In the genomic region with DNA sequence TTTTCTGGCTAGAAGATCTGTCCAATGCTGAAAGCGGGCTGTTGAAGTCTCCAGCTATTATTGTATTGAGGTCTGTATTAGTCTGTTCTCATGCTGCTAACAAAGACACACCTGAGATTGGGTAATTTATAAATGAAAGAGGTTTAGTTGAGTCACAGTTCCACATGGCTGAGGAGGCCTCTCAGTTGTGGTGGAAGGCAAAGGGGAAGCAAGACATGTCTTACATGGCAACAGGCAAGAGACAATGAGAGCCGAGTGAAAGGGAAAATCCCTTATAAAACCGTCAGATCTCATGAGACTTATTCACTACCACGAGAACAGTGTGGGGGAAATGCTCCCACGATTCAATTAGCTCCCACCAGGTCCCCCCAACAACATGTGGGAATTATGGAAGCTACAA, we compare ENCODE assay signal across 19 cellular contexts.
DNase-seq lines count a peak whose midpoint lies in the region; ATAC-seq, FAIRE-seq and TF ChIP-seq lines count a peak whose summit lies in the region.
"Had no signal": no experiment of that assay in that cellular context is flagged by ENCODE, and none has a peak within 500 bp of the region (broad histone marks: within the 10 kb centered on the region; RNA-seq: fewer than 3 reads in every experiment).

No MANE protein-coding gene starts in this region.

- H3K4me2 ChIP-seq in GM12878 (ENCODE audit: control insufficient read depth, insufficient read depth), result no peak overlapping the region

- DNase-seq in activated CD4-positive, alpha-beta T cell treated with anti-CD3 and anti-CD28 coated beads for 48 hours, result peak; percentile 5
- DNase-seq in activated CD4-positive, alpha-beta T cell treated with anti-CD3 and anti-CD28 coated beads for 1 hour, result no peak
- DNase-seq in GM12878 (ENCODE audit: low read depth, low spot score) (peak; percentile 13), NCI-H146 (lab: John Stamatoyannopoulos, UW) (no peak), brain microvascular endothelial cell (no peak)
- DNase-seq: C1 segment of cervical spinal cord, DMS 273 treated with DMSO at 0.1 percent for 48 hours, H9, KG1, NCI-H1105, NCI-H187, NCI-H510A, Peyer's patch, Right ventricle myocardium superior had no signal

- TF ChIP-seq POLR2A in GM12878 (IDR thresholded peaks at IDR 0.05; ENCODE audit: low read depth, low read length), result no peak

- no peaks in the 10 kb centered on the region; the same call in 2 of the 3 replicates for H3K9me3 ChIP-seq in GM12878 (replicated peaks; ENCODE audit: control insufficient read depth, insufficient read depth, low read length)
- H3K9me3 ChIP-seq: Peyer's patch had no signal

- POLR2A ChIA-PET in GM12878 (lab: Charles Lee), result interaction anchor here (0.6 kb wide), 1 partner anchor 15 kb away, joined by 6 read pairs; no protein-coding TSS in a partner anchor

- no peak overlapping the region for H3K9ac ChIP-seq in GM12878 (ENCODE audit: control insufficient read depth, insufficient read depth, low read length)

- intact Hi-C loops in GM12878 (cut with micrococcal nuclease; ENCODE audit: unreplicated experiment), result no loop called here

- in situ Hi-C loops in GM12878 (cut with MboI) (no loop called here), brain microvascular endothelial cell (cut with HindIII; ENCODE audit: low pct_ligation_motif_present, low sequenced_read_pairs) (no loop called here)

- no peaks in the 10 kb centered on the region for H3K27me3 ChIP-seq in GM12878 (replicated peaks in 1 of 2; ENCODE audit: control insufficient read depth in 2 of 2, insufficient read depth in 2 of 2, low read length in 1 of 2)
- H3K27me3 ChIP-seq in brain microvascular endothelial cell (replicated peaks), result no peaks in the 10 kb centered on the region
- H3K27me3 ChIP-seq: Peyer's patch had no signal

- H3K4me3 ChIP-seq in GM12878, result no peak overlapping the region
- H3K4me3 ChIP-seq in brain microvascular endothelial cell (ENCODE audit: low read depth, low read length), result no peak overlapping the region
- H3K4me3 ChIP-seq: Peyer's patch had no signal

- no peaks in the 10 kb centered on the region for H3K79me2 ChIP-seq in GM12878 (ENCODE audit: control insufficient read depth, insufficient read depth, low read length)

- TF ChIP-seq RAD21 in GM12878 (IDR thresholded peaks at IDR 0.05; ENCODE audit: insufficient read depth, low read depth, low read length), result peak; percentile 20; the same call in 1 of the 2 replicates

- no peaks in the 10 kb centered on the region for H3K36me3 ChIP-seq in GM12878 (ENCODE audit: control insufficient read depth in 2 of 2, insufficient read depth in 2 of 2, low read length in 1 of 2)
- no peaks in the 10 kb centered on the region for H3K36me3 ChIP-seq in brain microvascular endothelial cell (replicated peaks)
- H3K36me3 ChIP-seq: Peyer's patch had no signal

- H3K4me1 ChIP-seq in GM12878 (ENCODE audit: control insufficient read depth, insufficient read depth, low read length), result no peaks in the 10 kb centered on the region
- H3K4me1 ChIP-seq: Peyer's patch had no signal

- TF ChIP-seq CTCF in GM12878 (IDR thresholded peaks at IDR 0.05 in 2 of 3, conservative IDR thresholded peaks at IDR 0.05 in 1 of 3; ENCODE audit: control insufficient read depth in 2 of 3, extremely low read depth in 1 of 3, insufficient read depth in 1 of 3, low read depth in 3 of 3, low read length in 3 of 3), result no peak
- TF ChIP-seq CTCF in brain microvascular endothelial cell (IDR thresholded peaks at IDR 0.05; ENCODE audit: low read depth, low read length, missing control alignments), result no peak

- CTCF ChIA-PET in GM12878 (lab: Yijun Ruan, JAX), result no interaction called here

- no peak for FAIRE-seq in GM12878 (lab: Jason Lieb, UNC)
- FAIRE-seq: GM18507 had no signal

- BruUV-seq in GM12878 (replicated peaks; lab: Mats Ljungman, UMichigan), result no TSS peak

- H3K27ac ChIP-seq in GM12878 (ENCODE audit: control insufficient read depth, insufficient read depth), result no peak overlapping the region
- no peak overlapping the region for H3K27ac ChIP-seq in brain microvascular endothelial cell
- H3K27ac ChIP-seq: Peyer's patch had no signal

- peak in 1 of 2 experiments; percentile 42; a peak in 1 of 4 replicates for TF ChIP-seq EP300 in GM12878 (IDR thresholded peaks at IDR 0.05; ENCODE audit: borderline replicate concordance in 1 of 2, control insufficient read depth in 1 of 2, low read depth in 2 of 2, low read length in 2 of 2)

- SMC1A ChIA-PET in GM12878 (lab: Charles Lee; ENCODE audit: uncharacterized antibody, unreplicated experiment), result interaction anchor here (0.7 to 0.8 kb wide), 2 partner anchors 173 to 376 kb away, joined by 3 read pairs; no protein-coding TSS in a partner anchor

- no peak overlapping the region for H2AFZ ChIP-seq in GM12878 (ENCODE audit: control insufficient read depth, low read depth, low read length)

- 10% methylated on average over 5 of the region's 5 CpGs for WGBS in GM12878 (ENCODE audit: insufficient coverage, insufficient replicate concordance, low lambda C conversion rate, missing lambda C conversion rate)

- RAD21 ChIA-PET in GM12878 (lab: Charles Lee; ENCODE audit: unreplicated experiment), result interaction anchor here (0.7 kb wide), 1 partner anchor 28 kb away, joined by 3 read pairs; no protein-coding TSS in a partner anchor

- no peaks in the 10 kb centered on the region for H4K20me1 ChIP-seq in GM12878 (ENCODE audit: control insufficient read depth, insufficient read depth)

- ATAC-seq in GM19351 (IDR thresholded peaks at IDR 0.05; ENCODE audit: unreplicated experiment) (peak; percentile 52), HG02852 (IDR thresholded peaks at IDR 0.05; ENCODE audit: unreplicated experiment) (peak; percentile 66), GM12878 (peak; percentile 84), HG03460 (IDR thresholded peaks at IDR 0.05; ENCODE audit: unreplicated experiment) (no peak)
- ATAC-seq: SK-N-SH treated with all-trans-retinoic acid at 6 μM for 48 hours had no signal

TF ChIP-seq in GM12878, 131 proteins besides CTCF, POLR2A, EP300 and RAD21 (continues in another document):
- TF ChIP-seq, protein P1, sequence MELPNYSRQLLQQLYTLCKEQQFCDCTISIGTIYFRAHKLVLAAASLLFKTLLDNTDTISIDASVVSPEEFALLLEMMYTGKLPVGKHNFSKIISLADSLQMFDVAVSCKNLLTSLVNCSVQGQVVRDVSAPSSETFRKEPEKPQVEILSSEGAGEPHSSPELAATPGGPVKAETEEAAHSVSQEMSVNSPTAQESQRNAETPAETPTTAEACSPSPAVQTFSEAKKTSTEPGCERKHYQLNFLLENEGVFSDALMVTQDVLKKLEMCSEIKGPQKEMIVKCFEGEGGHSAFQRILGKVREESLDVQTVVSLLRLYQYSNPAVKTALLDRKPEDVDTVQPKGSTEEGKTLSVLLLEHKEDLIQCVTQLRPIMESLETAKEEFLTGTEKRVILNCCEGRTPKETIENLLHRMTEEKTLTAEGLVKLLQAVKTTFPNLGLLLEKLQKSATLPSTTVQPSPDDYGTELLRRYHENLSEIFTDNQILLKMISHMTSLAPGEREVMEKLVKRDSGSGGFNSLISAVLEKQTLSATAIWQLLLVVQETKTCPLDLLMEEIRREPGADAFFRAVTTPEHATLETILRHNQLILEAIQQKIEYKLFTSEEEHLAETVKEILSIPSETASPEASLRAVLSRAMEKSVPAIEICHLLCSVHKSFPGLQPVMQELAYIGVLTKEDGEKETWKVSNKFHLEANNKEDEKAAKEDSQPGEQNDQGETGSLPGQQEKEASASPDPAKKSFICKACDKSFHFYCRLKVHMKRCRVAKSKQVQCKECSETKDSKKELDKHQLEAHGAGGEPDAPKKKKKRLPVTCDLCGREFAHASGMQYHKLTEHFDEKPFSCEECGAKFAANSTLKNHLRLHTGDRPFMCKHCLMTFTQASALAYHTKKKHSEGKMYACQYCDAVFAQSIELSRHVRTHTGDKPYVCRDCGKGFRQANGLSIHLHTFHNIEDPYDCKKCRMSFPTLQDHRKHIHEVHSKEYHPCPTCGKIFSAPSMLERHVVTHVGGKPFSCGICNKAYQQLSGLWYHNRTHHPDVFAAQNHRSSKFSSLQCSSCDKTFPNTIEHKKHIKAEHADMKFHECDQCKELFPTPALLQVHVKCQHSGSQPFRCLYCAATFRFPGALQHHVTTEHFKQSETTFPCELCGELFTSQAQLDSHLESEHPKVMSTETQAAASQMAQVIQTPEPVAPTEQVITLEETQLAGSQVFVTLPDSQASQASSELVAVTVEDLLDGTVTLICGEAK (IDR thresholded peaks at IDR 0.05; ENCODE audit: borderline replicate concordance), result no peak
- TF ChIP-seq HCFC1 (IDR thresholded peaks at IDR 0.05; ENCODE audit: low read length), result no peak
- peak; percentile 63; the same call in 1 of the 2 replicates for TF ChIP-seq GATAD2B (conservative IDR thresholded peaks at IDR 0.05; ENCODE audit: low read depth)
- TF ChIP-seq BHLHE40 (IDR thresholded peaks at IDR 0.05; ENCODE audit: borderline replicate concordance in 1 of 2, low read depth in 2 of 2, low read length in 1 of 2), result no peak; a peak in 1 of 4 replicates
- no peak for TF ChIP-seq PML (IDR thresholded peaks at IDR 0.05; ENCODE audit: low read length)
- peak in 1 of 2 experiments; percentile 50; a peak in 1 of 4 replicates for TF ChIP-seq SRF (IDR thresholded peaks at IDR 0.05; ENCODE audit: low read depth in 2 of 2, low read length in 2 of 2)
- TF ChIP-seq NBN (IDR thresholded peaks at IDR 0.05), result peak; percentile 58; the same call in 1 of the 2 replicates
- TF ChIP-seq SREBF2 (IDR thresholded peaks at IDR 0.05; ENCODE audit: low read length), result no peak
- TF ChIP-seq BRCA1 (IDR thresholded peaks at IDR 0.05; ENCODE audit: low read depth, low read length), result no peak
- TF ChIP-seq, protein P2, sequence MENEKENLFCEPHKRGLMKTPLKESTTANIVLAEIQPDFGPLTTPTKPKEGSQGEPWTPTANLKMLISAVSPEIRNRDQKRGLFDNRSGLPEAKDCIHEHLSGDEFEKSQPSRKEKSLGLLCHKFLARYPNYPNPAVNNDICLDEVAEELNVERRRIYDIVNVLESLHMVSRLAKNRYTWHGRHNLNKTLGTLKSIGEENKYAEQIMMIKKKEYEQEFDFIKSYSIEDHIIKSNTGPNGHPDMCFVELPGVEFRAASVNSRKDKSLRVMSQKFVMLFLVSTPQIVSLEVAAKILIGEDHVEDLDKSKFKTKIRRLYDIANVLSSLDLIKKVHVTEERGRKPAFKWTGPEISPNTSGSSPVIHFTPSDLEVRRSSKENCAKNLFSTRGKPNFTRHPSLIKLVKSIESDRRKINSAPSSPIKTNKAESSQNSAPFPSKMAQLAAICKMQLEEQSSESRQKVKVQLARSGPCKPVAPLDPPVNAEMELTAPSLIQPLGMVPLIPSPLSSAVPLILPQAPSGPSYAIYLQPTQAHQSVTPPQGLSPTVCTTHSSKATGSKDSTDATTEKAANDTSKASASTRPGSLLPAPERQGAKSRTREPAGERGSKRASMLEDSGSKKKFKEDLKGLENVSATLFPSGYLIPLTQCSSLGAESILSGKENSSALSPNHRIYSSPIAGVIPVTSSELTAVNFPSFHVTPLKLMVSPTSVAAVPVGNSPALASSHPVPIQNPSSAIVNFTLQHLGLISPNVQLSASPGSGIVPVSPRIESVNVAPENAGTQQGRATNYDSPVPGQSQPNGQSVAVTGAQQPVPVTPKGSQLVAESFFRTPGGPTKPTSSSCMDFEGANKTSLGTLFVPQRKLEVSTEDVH (IDR thresholded peaks at IDR 0.05; ENCODE audit: low read depth, partially characterized antibody), result no peak
- TF ChIP-seq ZNF274 (IDR thresholded peaks at IDR 0.05; ENCODE audit: insufficient read depth, insufficient read length), result no peak

Comparison
In these comparisons a context has a peak if more than half of its experiments do, and no peak if none do; other contexts are left out.
1. DNase-seq: peak in activated CD4-positive, alpha-beta T cell treated with anti-CD3 and anti-CD28 coated beads for 48 hours (single experiment) and GM12878 (single experiment); none in activated CD4-positive, alpha-beta T cell treated with anti-CD3 and anti-CD28 coated beads for 1 hour (single experiment), NCI-H146 (single experiment) and brain microvascular endothelial cell (single experiment).